ENCODE assay signal across 31 cellular contexts in genomic region chr10:70595566-70596016, GRCh38. TPM values are rescaled to one million over a fixed set of nuclear protein-coding genes. Genes with fewer than 3 reads are reported as not detected.
DNase-seq lines count a peak whose midpoint lies in the region; ATAC-seq and TF ChIP-seq lines count a peak whose summit lies in the region.
"Had no signal": no experiment of that assay in that cellular context is flagged by ENCODE, and none has a peak within 500 bp of the region (broad histone marks: within the 10 kb centered on the region; RNA-seq: fewer than 3 reads in every experiment).

No MANE protein-coding gene starts in this region.

- no peaks in the 10 kb centered on the region for H3K27me3 Mint-ChIP-seq in activated CD8-positive, alpha-beta T cell treated with anti-CD3 and anti-CD28 coated beads, Interleukin-2, amount 10 ng/mL, durations not matched to agents 7 days and 5 days (ENCODE audit: low read depth)
- H3K27me3 Mint-ChIP-seq in activated CD8-positive, alpha-beta T cell treated with anti-CD3 and anti-CD28 coated beads for 36 hours: no peaks in the 10 kb centered on the region
- H3K27me3 Mint-ChIP-seq in effector memory CD8-positive, alpha-beta T cell: no peaks in the 10 kb centered on the region
- H3K27me3 Mint-ChIP-seq in osteocyte (ENCODE audit: unreplicated experiment): peaks cover 21% of the 10 kb centered on the region
- no peaks in the 10 kb centered on the region for H3K27me3 Mint-ChIP-seq in T-helper 2 cell treated with Interferon-gamma antibody and Interleukin-4, amounts not matched to agents 5 μg/mL and 100 μg/mL, for 36 hours (ENCODE audit: low read depth)

- POLR2A ChIA-PET in activated CD8-positive, alpha-beta T cell treated with anti-CD3 and anti-CD28 coated beads, Interleukin-2, amount 10 ng/mL, durations not matched to agents 7 days and 5 days (lab: Charles Lee): no interaction called here
- POLR2A ChIA-PET in activated CD8-positive, alpha-beta T cell treated with anti-CD3 and anti-CD28 coated beads for 36 hours (lab: Charles Lee): no interaction called here

- H3K36me3 Mint-ChIP-seq in activated CD8-positive, alpha-beta T cell treated with anti-CD3 and anti-CD28 coated beads, Interleukin-2, amount 10 ng/mL, durations not matched to agents 7 days and 5 days (ENCODE audit: low read depth): peaks cover 54% of the 10 kb centered on the region
- peaks cover 45% of the 10 kb centered on the region for H3K36me3 Mint-ChIP-seq in activated CD8-positive, alpha-beta T cell treated with anti-CD3 and anti-CD28 coated beads for 36 hours (ENCODE audit: low read depth)
- peaks cover 87% of the 10 kb centered on the region for H3K36me3 Mint-ChIP-seq in effector memory CD8-positive, alpha-beta T cell (ENCODE audit: insufficient read depth)
- H3K36me3 Mint-ChIP-seq in osteocyte (ENCODE audit: unreplicated experiment): no peaks in the 10 kb centered on the region
- H3K36me3 Mint-ChIP-seq in T-helper 2 cell treated with Interferon-gamma antibody and Interleukin-4, amounts not matched to agents 5 μg/mL and 100 μg/mL, for 36 hours (ENCODE audit: low read depth): peaks cover 20% of the 10 kb centered on the region
- H3K36me3 Mint-ChIP-seq: stimulated activated memory B cell treated with anti-CD40 and anti-IgM and Interleukin-4, amounts not matched to agents 10 μg/mL and 1 μg/mL and 100 μg/mL, for 72 hours had no signal

- CTCF ChIA-PET in activated CD8-positive, alpha-beta T cell treated with anti-CD3 and anti-CD28 coated beads, Interleukin-2, amount 10 ng/mL, durations not matched to agents 7 days and 5 days (lab: Charles Lee): interaction anchor here (0.9 to 4.1 kb wide), 2 partner anchors 35 to 37 kb away, joined by 4 to 22 read pairs; no protein-coding TSS in a partner anchor
- CTCF ChIA-PET in activated CD8-positive, alpha-beta T cell treated with anti-CD3 and anti-CD28 coated beads for 36 hours (lab: Charles Lee): interaction anchor here (2.5 kb wide), 1 partner anchor 37 kb away, joined by 8 read pairs; no protein-coding TSS in a partner anchor

- H3K9me3 Mint-ChIP-seq in activated CD8-positive, alpha-beta T cell treated with anti-CD3 and anti-CD28 coated beads, Interleukin-2, amount 10 ng/mL, durations not matched to agents 7 days and 5 days (ENCODE audit: insufficient read depth): no peaks in the 10 kb centered on the region
- H3K9me3 Mint-ChIP-seq in activated CD8-positive, alpha-beta T cell treated with anti-CD3 and anti-CD28 coated beads for 36 hours: no peaks in the 10 kb centered on the region
- H3K9me3 Mint-ChIP-seq in effector memory CD8-positive, alpha-beta T cell: no peaks in the 10 kb centered on the region
- H3K9me3 Mint-ChIP-seq in osteocyte (ENCODE audit: unreplicated experiment): no peaks in the 10 kb centered on the region
- H3K9me3 Mint-ChIP-seq in T-helper 2 cell treated with Interferon-gamma antibody and Interleukin-4, amounts not matched to agents 5 μg/mL and 100 μg/mL, for 36 hours: no peaks in the 10 kb centered on the region
- H3K9me3 Mint-ChIP-seq: dendritic cell treated with granulocyte-macrophage colony-stimulating factor and Interleukin-4, amounts not matched to agents 40 ng/mL and 50 ng/mL, for 4 days; HFFc6; stimulated activated memory B cell treated with anti-CD40 and anti-IgM and Interleukin-4, amounts not matched to agents 10 μg/mL and 1 μg/mL and 100 μg/mL, for 72 hours had no signal

- intact Hi-C loops in activated CD8-positive, alpha-beta T cell treated with anti-CD3 and anti-CD28 coated beads for 36 hours (cut with micrococcal nuclease): no loop called here

- H3K4me3 Mint-ChIP-seq in activated CD8-positive, alpha-beta T cell treated with anti-CD3 and anti-CD28 coated beads, Interleukin-2, amount 10 ng/mL, durations not matched to agents 7 days and 5 days: no peak overlapping the region
- no peak overlapping the region for H3K4me3 Mint-ChIP-seq in activated CD8-positive, alpha-beta T cell treated with anti-CD3 and anti-CD28 coated beads for 36 hours
- H3K4me3 Mint-ChIP-seq in effector memory CD8-positive, alpha-beta T cell: peak overlapping the region; percentile 96 to 100
- H3K4me3 Mint-ChIP-seq in osteocyte (ENCODE audit: unreplicated experiment): no peak overlapping the region
- H3K4me3 Mint-ChIP-seq in T-helper 2 cell treated with Interferon-gamma antibody and Interleukin-4, amounts not matched to agents 5 μg/mL and 100 μg/mL, for 36 hours: no peak overlapping the region
- H3K4me3 Mint-ChIP-seq: dendritic cell treated with granulocyte-macrophage colony-stimulating factor and Interleukin-4, amounts not matched to agents 40 ng/mL and 50 ng/mL, for 4 days; HFFc6; stimulated activated memory B cell treated with anti-CD40 and anti-IgM and Interleukin-4, amounts not matched to agents 10 μg/mL and 1 μg/mL and 100 μg/mL, for 72 hours had no signal

- TF ChIP-seq CTCF in activated CD8-positive, alpha-beta T cell treated with anti-CD3 and anti-CD28 coated beads for 36 hours (IDR thresholded peaks at IDR 0.05): no peak
- no peak for TF ChIP-seq CTCF in NB4 (IDR thresholded peaks at IDR 0.05; ENCODE audit: low read depth, low read length)
- no peak for TF ChIP-seq CTCF in osteocyte (IDR thresholded peaks at IDR 0.05)

- ATAC-seq in activated CD8-positive, alpha-beta T cell treated with anti-CD3 and anti-CD28 coated beads, Interleukin-2, amount 10 ng/mL, durations not matched to agents 7 days and 5 days: no peak
- ATAC-seq in activated CD8-positive, alpha-beta T cell treated with anti-CD3 and anti-CD28 coated beads for 36 hours: no peak
- ATAC-seq in effector memory CD8-positive, alpha-beta T cell (replicated peaks): no peak
- ATAC-seq: esophagus mucosa; left ventricle myocardium superior; SK-N-SH treated with all-trans-retinoic acid at 6 μM for 48 hours; stimulated activated memory B cell treated with anti-CD40 and anti-IgM and Interleukin-4, amounts not matched to agents 10 μg/mL and 1 μg/mL and 100 μg/mL, for 72 hours had no signal

- TF ChIP-seq POLR2A in NB4 (IDR thresholded peaks at IDR 0.05; ENCODE audit: extremely low read depth, insufficient read length): no peak

- no peak for DNase-seq in activated CD8-positive, alpha-beta T cell treated with anti-CD3 and anti-CD28 coated beads, Interleukin-2, amount 10 ng/mL, durations not matched to agents 7 days and 5 days
- DNase-seq in activated CD8-positive, alpha-beta T cell treated with anti-CD3 and anti-CD28 coated beads for 36 hours: no peak
- DNase-seq in NB4 (ENCODE audit: low read depth) (peak; percentile 32), osteocyte (ENCODE audit: extremely low spot score, unreplicated experiment) (peak; percentile 73), DMS79 (lab: John Stamatoyannopoulos, UW) (no peak), NCI-H1417 (lab: John Stamatoyannopoulos, UW) (no peak)
- DNase-seq in effector memory CD8-positive, alpha-beta T cell: no peak
- no peak for DNase-seq in T-helper 2 cell treated with Interferon-gamma antibody and Interleukin-4, amounts not matched to agents 5 μg/mL and 100 μg/mL, for 36 hours (ENCODE audit: low spot score)
- DNase-seq: 8988T; activated CD4-positive, alpha-beta T cell treated with anti-CD3 and anti-CD28 coated beads for 1 hour; activated naive CD4-positive, alpha-beta T cell treated with Interleukin-2 at 50 U/mL for 16 hours; central memory CD4-positive, alpha-beta T cell; GM23248; HFFc6; kidney; left ventricle myocardium superior; NCI-H1105 treated with DMSO at 0.1 percent for 48 hours; NCI-H2029; NCI-H526 treated with DMSO at 0.1 percent for 48 hours; stimulated activated CD4-positive, alpha-beta T cell treated with anti-CD3 and anti-CD28 coated beads, Interleukin-15, amount 100 ng/mL, for 24 hours; stimulated activated CD4-positive, alpha-beta T cell treated with anti-CD3 and anti-CD28 coated beads, Interleukin-4, amount 100 ng/mL, for 4 hours; upper lobe of right lung had no signal

- peaks cover 85% of the 10 kb centered on the region for H3K4me1 Mint-ChIP-seq in activated CD8-positive, alpha-beta T cell treated with anti-CD3 and anti-CD28 coated beads, Interleukin-2, amount 10 ng/mL, durations not matched to agents 7 days and 5 days (ENCODE audit: low read depth)
- H3K4me1 Mint-ChIP-seq in activated CD8-positive, alpha-beta T cell treated with anti-CD3 and anti-CD28 coated beads for 36 hours (ENCODE audit: low read depth): peaks cover 62% of the 10 kb centered on the region
- H3K4me1 Mint-ChIP-seq in effector memory CD8-positive, alpha-beta T cell (ENCODE audit: low read depth in 2 of 2): peaks cover 75 to 83% of the 10 kb centered on the region in 2 donors
- no peaks in the 10 kb centered on the region for H3K4me1 Mint-ChIP-seq in osteocyte (ENCODE audit: unreplicated experiment)
- H3K4me1 Mint-ChIP-seq in T-helper 2 cell treated with Interferon-gamma antibody and Interleukin-4, amounts not matched to agents 5 μg/mL and 100 μg/mL, for 36 hours (ENCODE audit: low read depth): peaks cover 8% of the 10 kb centered on the region

- peak overlapping the region; percentile 30 for H3K27ac Mint-ChIP-seq in activated CD8-positive, alpha-beta T cell treated with anti-CD3 and anti-CD28 coated beads, Interleukin-2, amount 10 ng/mL, durations not matched to agents 7 days and 5 days
- no peak overlapping the region for H3K27ac Mint-ChIP-seq in activated CD8-positive, alpha-beta T cell treated with anti-CD3 and anti-CD28 coated beads for 36 hours
- H3K27ac Mint-ChIP-seq in effector memory CD8-positive, alpha-beta T cell: peak overlapping the region; percentile 52 to 96
- no peak overlapping the region for H3K27ac Mint-ChIP-seq in osteocyte (ENCODE audit: unreplicated experiment)
- H3K27ac Mint-ChIP-seq in T-helper 2 cell treated with Interferon-gamma antibody and Interleukin-4, amounts not matched to agents 5 μg/mL and 100 μg/mL, for 36 hours: no peak overlapping the region
- H3K27ac Mint-ChIP-seq: dendritic cell treated with granulocyte-macrophage colony-stimulating factor and Interleukin-4, amounts not matched to agents 40 ng/mL and 50 ng/mL, for 4 days; HFFc6; stimulated activated memory B cell treated with anti-CD40 and anti-IgM and Interleukin-4, amounts not matched to agents 10 μg/mL and 1 μg/mL and 100 μg/mL, for 72 hours had no signal

- no peak overlapping the region for H3K4me3 ChIP-seq in NB4 (ENCODE audit: low read depth, low read length)
- H3K4me3 ChIP-seq: GM23248, suprapubic skin, upper lobe of right lung had no signal

RNA-seq across cellular contexts. Expression of gene PRF1, which starts 7.0 kb away (rescaled TPM):
- total RNA-seq in activated CD8-positive, alpha-beta T cell treated with anti-CD3 and anti-CD28 coated beads, Interleukin-2, amount 10 ng/mL, durations not matched to agents 7 days and 5 days: 100 to 1,000 TPM; 265 to 272 TPM
- 100 to 1,000 TPM; 107 to 113 TPM for total RNA-seq in activated CD8-positive, alpha-beta T cell treated with anti-CD3 and anti-CD28 coated beads for 36 hours
- not detected in 2 replicates for total RNA-seq in osteocyte
- total RNA-seq: fibroblast of villous mesenchyme, GM23248, HFFc6, HT-29, MCF 10A, pulmonary artery endothelial cell had no signal

Comparison
In these comparisons a context has a peak if more than half of its experiments do, and no peak if none do; other contexts are left out.
1. H3K27ac Mint-ChIP-seq: peak in activated CD8-positive, alpha-beta T cell treated with anti-CD3 and anti-CD28 coated beads, Interleukin-2, amount 10 ng/mL, durations not matched to agents 7 days and 5 days (single experiment) and effector memory CD8-positive, alpha-beta T cell (2 of 2); none in activated CD8-positive, alpha-beta T cell treated with anti-CD3 and anti-CD28 coated beads for 36 hours (single experiment), osteocyte (single experiment) and T-helper 2 cell treated with Interferon-gamma antibody and Interleukin-4, amounts not matched to agents 5 μg/mL and 100 μg/mL, for 36 hours (single experiment).
2. DNase-seq: peak in NB4 (single experiment) and osteocyte (single experiment); none in activated CD8-positive, alpha-beta T cell treated with anti-CD3 and anti-CD28 coated beads, Interleukin-2, amount 10 ng/mL, durations not matched to agents 7 days and 5 days (single experiment), activated CD8-positive, alpha-beta T cell treated with anti-CD3 and anti-CD28 coated beads for 36 hours (single experiment), effector memory CD8-positive, alpha-beta T cell (0 of 3), T-helper 2 cell treated with Interferon-gamma antibody and Interleukin-4, amounts not matched to agents 5 μg/mL and 100 μg/mL, for 36 hours (single experiment), DMS79 (single experiment) and NCI-H1417 (0 of 3).
3. H3K4me3 Mint-ChIP-seq: peak in effector memory CD8-positive, alpha-beta T cell (2 of 2); none in activated CD8-positive, alpha-beta T cell treated with anti-CD3 and anti-CD28 coated beads, Interleukin-2, amount 10 ng/mL, durations not matched to agents 7 days and 5 days (single experiment), activated CD8-positive, alpha-beta T cell treated with anti-CD3 and anti-CD28 coated beads for 36 hours (single experiment), osteocyte (single experiment) and T-helper 2 cell treated with Interferon-gamma antibody and Interleukin-4, amounts not matched to agents 5 μg/mL and 100 μg/mL, for 36 hours (single experiment).
4. RNA of gene PRF1, which starts 7.0 kb away (total RNA-seq): 265 to 272 TPM in activated CD8-positive, alpha-beta T cell treated with anti-CD3 and anti-CD28 coated beads, Interleukin-2, amount 10 ng/mL, durations not matched to agents 7 days and 5 days and 107 to 113 TPM in activated CD8-positive, alpha-beta T cell treated with anti-CD3 and anti-CD28 coated beads for 36 hours; not detected in osteocyte; every median in the first group is over 100 times any median in the second.